Comparison of ENCODE assay signal across 1 cellular context in the genomic region with DNA sequence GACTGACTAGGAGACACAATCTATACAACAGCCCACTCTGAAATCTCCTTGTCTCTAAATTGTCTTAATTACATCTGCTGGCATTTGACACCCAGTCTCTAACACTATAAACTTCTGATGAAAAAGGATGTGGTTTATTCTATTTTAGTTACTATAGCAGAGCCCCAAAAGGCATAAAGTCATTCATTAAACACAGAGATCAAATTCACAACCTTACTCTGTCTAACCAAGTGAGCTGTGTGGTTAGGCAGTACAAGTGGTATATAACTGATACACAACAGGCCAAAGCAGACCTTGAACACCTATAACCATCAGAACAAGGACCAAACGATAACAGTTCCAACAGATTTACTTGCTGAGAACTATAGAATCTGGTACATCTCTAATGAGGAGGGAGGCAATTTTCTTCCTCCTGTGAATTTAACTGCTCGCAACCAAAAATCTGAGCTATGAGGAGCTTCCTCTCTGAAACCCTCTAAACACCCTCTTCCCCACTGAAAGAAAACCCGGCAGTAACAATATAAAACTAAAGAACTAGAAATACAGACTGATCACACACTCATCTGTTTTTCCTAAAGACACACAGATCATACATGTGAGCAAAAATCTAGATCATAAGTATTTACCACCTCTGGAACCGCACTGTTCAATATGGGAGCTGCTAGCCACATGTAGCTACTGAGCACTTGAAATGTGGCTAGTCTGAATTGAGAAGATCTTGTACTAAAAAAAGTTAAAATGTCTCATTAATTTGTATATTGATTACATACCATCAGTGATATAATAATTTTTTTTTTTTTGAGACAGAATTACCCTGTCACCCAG.
TF ChIP-seq lines count a peak whose summit lies in the region.

No MANE protein-coding gene starts in this region.

TF ChIP-seq in GM12878, 131 proteins besides CTCF, POLR2A, EP300 and RAD21 (continued from another document):
- TF ChIP-seq, protein P1, sequence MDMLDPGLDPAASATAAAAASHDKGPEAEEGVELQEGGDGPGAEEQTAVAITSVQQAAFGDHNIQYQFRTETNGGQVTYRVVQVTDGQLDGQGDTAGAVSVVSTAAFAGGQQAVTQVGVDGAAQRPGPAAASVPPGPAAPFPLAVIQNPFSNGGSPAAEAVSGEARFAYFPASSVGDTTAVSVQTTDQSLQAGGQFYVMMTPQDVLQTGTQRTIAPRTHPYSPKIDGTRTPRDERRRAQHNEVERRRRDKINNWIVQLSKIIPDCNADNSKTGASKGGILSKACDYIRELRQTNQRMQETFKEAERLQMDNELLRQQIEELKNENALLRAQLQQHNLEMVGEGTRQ (IDR thresholded peaks at IDR 0.05; ENCODE audit: borderline replicate concordance, low read depth, low read length) = no peak
- TF ChIP-seq NR2C2 (IDR thresholded peaks at IDR 0.05; ENCODE audit: borderline replicate concordance, control insufficient read depth, insufficient read length, low read depth) (no peak), SMARCA5 (IDR thresholded peaks at IDR 0.05) (no peak), POLR2AphosphoS2 (IDR thresholded peaks at IDR 0.05; ENCODE audit: low read depth, low read length) (no peak), BCL11A (IDR thresholded peaks at IDR 0.05; ENCODE audit: low read depth, low read length) (no peak), LARP7 (IDR thresholded peaks at IDR 0.05) (no peak), ASH2L (IDR thresholded peaks at IDR 0.05; ENCODE audit: borderline replicate concordance, low read depth) (no peak), ATF7 (IDR thresholded peaks at IDR 0.05; ENCODE audit: low read depth) (peak; percentile 32; the same call in 1 of the 2 replicates), PAX8 (IDR thresholded peaks at IDR 0.05) (no peak), ESRRA (IDR thresholded peaks at IDR 0.05; ENCODE audit: low read length) (no peak), HCFC1 (IDR thresholded peaks at IDR 0.05; ENCODE audit: low read length) (no peak), FOS (IDR thresholded peaks at IDR 0.05; ENCODE audit: borderline replicate concordance, extremely low read depth, insufficient read length) (no peak), RAD51 (IDR thresholded peaks at IDR 0.05) (no peak; the same call in 1 of the 2 replicates), NFIC (IDR thresholded peaks at IDR 0.05; ENCODE audit: low read depth, low read length) (no peak), MEF2A (IDR thresholded peaks at IDR 0.05; ENCODE audit: insufficient read depth, low read depth, low read length) (peak; percentile 72; the same call in 1 of the 2 replicates), RUNX3 (IDR thresholded peaks at IDR 0.05; ENCODE audit: low read length) (peak; percentile 64), NFYA (IDR thresholded peaks at IDR 0.05; ENCODE audit: borderline replicate concordance, low read depth, low read length) (no peak), BRCA1 (IDR thresholded peaks at IDR 0.05; ENCODE audit: low read depth, low read length) (no peak), NR2F1 (conservative IDR thresholded peaks at IDR 0.05) (0 out of 2 replicates have a peak, but pooled peaks have one; percentile 36), ZNF217 (IDR thresholded peaks at IDR 0.05) (no peak), IKZF2 (IDR thresholded peaks at IDR 0.05) (peak in 1 of 2 experiments; percentile 31; a peak in 1 of 4 replicates), FOXM1 (IDR thresholded peaks at IDR 0.05; ENCODE audit: low read depth, low read length) (no peak), CEBPB (IDR thresholded peaks at IDR 0.05; ENCODE audit: borderline replicate concordance in 1 of 2, low read depth in 2 of 2, low read length in 2 of 2) (no peak), SUZ12 (IDR thresholded peaks at IDR 0.05; ENCODE audit: unreplicated experiment) (no peak), MTA2 (IDR thresholded peaks at IDR 0.05; ENCODE audit: low read depth) (peak; percentile 68), MEF2B (IDR thresholded peaks at IDR 0.05; ENCODE audit: partially characterized antibody, poor library complexity, severe bottlenecking) (peak; percentile 81), STAT3 (IDR thresholded peaks at IDR 0.05; ENCODE audit: low read depth, low read length) (no peak), JUND (IDR thresholded peaks at IDR 0.05; ENCODE audit: low read depth, low read length) (no peak), MYB (IDR thresholded peaks at IDR 0.05; ENCODE audit: borderline replicate concordance, low read depth, low read length) (no peak), NBN (IDR thresholded peaks at IDR 0.05) (0 out of 2 replicates have a peak, but pooled peaks have one; percentile 50)
- TF ChIP-seq, protein P2, sequence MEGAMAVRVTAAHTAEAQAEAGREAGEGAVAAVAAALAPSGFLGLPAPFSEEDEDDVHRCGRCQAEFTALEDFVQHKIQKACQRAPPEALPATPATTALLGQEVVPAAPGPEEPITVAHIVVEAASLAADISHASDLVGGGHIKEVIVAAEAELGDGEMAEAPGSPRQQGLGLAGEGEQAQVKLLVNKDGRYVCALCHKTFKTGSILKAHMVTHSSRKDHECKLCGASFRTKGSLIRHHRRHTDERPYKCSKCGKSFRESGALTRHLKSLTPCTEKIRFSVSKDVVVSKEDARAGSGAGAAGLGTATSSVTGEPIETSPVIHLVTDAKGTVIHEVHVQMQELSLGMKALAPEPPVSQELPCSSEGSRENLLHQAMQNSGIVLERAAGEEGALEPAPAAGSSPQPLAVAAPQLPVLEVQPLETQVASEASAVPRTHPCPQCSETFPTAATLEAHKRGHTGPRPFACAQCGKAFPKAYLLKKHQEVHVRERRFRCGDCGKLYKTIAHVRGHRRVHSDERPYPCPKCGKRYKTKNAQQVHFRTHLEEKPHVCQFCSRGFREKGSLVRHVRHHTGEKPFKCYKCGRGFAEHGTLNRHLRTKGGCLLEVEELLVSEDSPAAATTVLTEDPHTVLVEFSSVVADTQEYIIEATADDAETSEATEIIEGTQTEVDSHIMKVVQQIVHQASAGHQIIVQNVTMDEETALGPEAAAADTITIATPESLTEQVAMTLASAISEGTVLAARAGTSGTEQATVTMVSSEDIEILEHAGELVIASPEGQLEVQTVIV (IDR thresholded peaks at IDR 0.05; ENCODE audit: borderline replicate concordance, partially characterized antibody) = no peak
- TF ChIP-seq, protein P3, sequence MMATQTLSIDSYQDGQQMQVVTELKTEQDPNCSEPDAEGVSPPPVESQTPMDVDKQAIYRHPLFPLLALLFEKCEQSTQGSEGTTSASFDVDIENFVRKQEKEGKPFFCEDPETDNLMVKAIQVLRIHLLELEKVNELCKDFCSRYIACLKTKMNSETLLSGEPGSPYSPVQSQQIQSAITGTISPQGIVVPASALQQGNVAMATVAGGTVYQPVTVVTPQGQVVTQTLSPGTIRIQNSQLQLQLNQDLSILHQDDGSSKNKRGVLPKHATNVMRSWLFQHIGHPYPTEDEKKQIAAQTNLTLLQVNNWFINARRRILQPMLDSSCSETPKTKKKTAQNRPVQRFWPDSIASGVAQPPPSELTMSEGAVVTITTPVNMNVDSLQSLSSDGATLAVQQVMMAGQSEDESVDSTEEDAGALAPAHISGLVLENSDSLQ (IDR thresholded peaks at IDR 0.05) = peak; percentile 38; the same call in 1 of the 2 replicates
- TF ChIP-seq, protein P4, sequence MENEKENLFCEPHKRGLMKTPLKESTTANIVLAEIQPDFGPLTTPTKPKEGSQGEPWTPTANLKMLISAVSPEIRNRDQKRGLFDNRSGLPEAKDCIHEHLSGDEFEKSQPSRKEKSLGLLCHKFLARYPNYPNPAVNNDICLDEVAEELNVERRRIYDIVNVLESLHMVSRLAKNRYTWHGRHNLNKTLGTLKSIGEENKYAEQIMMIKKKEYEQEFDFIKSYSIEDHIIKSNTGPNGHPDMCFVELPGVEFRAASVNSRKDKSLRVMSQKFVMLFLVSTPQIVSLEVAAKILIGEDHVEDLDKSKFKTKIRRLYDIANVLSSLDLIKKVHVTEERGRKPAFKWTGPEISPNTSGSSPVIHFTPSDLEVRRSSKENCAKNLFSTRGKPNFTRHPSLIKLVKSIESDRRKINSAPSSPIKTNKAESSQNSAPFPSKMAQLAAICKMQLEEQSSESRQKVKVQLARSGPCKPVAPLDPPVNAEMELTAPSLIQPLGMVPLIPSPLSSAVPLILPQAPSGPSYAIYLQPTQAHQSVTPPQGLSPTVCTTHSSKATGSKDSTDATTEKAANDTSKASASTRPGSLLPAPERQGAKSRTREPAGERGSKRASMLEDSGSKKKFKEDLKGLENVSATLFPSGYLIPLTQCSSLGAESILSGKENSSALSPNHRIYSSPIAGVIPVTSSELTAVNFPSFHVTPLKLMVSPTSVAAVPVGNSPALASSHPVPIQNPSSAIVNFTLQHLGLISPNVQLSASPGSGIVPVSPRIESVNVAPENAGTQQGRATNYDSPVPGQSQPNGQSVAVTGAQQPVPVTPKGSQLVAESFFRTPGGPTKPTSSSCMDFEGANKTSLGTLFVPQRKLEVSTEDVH (IDR thresholded peaks at IDR 0.05; ENCODE audit: low read depth, partially characterized antibody) = no peak
- TF ChIP-seq, protein P5, sequence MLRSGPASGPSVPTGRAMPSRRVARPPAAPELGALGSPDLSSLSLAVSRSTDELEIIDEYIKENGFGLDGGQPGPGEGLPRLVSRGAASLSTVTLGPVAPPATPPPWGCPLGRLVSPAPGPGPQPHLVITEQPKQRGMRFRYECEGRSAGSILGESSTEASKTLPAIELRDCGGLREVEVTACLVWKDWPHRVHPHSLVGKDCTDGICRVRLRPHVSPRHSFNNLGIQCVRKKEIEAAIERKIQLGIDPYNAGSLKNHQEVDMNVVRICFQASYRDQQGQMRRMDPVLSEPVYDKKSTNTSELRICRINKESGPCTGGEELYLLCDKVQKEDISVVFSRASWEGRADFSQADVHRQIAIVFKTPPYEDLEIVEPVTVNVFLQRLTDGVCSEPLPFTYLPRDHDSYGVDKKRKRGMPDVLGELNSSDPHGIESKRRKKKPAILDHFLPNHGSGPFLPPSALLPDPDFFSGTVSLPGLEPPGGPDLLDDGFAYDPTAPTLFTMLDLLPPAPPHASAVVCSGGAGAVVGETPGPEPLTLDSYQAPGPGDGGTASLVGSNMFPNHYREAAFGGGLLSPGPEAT (IDR thresholded peaks at IDR 0.05; ENCODE audit: low read depth) = no peak
- TF ChIP-seq, protein P6, sequence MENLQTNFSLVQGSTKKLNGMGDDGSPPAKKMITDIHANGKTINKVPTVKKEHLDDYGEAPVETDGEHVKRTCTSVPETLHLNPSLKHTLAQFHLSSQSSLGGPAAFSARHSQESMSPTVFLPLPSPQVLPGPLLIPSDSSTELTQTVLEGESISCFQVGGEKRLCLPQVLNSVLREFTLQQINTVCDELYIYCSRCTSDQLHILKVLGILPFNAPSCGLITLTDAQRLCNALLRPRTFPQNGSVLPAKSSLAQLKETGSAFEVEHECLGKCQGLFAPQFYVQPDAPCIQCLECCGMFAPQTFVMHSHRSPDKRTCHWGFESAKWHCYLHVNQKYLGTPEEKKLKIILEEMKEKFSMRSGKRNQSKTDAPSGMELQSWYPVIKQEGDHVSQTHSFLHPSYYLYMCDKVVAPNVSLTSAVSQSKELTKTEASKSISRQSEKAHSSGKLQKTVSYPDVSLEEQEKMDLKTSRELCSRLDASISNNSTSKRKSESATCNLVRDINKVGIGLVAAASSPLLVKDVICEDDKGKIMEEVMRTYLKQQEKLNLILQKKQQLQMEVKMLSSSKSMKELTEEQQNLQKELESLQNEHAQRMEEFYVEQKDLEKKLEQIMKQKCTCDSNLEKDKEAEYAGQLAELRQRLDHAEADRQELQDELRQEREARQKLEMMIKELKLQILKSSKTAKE (IDR thresholded peaks at IDR 0.05; ENCODE audit: low read depth, poor library complexity, severe bottlenecking) = no peak
- TF ChIP-seq, protein P7, sequence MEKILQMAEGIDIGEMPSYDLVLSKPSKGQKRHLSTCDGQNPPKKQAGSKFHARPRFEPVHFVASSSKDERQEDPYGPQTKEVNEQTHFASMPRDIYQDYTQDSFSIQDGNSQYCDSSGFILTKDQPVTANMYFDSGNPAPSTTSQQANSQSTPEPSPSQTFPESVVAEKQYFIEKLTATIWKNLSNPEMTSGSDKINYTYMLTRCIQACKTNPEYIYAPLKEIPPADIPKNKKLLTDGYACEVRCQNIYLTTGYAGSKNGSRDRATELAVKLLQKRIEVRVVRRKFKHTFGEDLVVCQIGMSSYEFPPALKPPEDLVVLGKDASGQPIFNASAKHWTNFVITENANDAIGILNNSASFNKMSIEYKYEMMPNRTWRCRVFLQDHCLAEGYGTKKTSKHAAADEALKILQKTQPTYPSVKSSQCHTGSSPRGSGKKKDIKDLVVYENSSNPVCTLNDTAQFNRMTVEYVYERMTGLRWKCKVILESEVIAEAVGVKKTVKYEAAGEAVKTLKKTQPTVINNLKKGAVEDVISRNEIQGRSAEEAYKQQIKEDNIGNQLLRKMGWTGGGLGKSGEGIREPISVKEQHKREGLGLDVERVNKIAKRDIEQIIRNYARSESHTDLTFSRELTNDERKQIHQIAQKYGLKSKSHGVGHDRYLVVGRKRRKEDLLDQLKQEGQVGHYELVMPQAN (conservative IDR thresholded peaks at IDR 0.05) = no peak
- TF ChIP-seq, protein P8, sequence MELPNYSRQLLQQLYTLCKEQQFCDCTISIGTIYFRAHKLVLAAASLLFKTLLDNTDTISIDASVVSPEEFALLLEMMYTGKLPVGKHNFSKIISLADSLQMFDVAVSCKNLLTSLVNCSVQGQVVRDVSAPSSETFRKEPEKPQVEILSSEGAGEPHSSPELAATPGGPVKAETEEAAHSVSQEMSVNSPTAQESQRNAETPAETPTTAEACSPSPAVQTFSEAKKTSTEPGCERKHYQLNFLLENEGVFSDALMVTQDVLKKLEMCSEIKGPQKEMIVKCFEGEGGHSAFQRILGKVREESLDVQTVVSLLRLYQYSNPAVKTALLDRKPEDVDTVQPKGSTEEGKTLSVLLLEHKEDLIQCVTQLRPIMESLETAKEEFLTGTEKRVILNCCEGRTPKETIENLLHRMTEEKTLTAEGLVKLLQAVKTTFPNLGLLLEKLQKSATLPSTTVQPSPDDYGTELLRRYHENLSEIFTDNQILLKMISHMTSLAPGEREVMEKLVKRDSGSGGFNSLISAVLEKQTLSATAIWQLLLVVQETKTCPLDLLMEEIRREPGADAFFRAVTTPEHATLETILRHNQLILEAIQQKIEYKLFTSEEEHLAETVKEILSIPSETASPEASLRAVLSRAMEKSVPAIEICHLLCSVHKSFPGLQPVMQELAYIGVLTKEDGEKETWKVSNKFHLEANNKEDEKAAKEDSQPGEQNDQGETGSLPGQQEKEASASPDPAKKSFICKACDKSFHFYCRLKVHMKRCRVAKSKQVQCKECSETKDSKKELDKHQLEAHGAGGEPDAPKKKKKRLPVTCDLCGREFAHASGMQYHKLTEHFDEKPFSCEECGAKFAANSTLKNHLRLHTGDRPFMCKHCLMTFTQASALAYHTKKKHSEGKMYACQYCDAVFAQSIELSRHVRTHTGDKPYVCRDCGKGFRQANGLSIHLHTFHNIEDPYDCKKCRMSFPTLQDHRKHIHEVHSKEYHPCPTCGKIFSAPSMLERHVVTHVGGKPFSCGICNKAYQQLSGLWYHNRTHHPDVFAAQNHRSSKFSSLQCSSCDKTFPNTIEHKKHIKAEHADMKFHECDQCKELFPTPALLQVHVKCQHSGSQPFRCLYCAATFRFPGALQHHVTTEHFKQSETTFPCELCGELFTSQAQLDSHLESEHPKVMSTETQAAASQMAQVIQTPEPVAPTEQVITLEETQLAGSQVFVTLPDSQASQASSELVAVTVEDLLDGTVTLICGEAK (IDR thresholded peaks at IDR 0.05; ENCODE audit: borderline replicate concordance) = no peak
- TF ChIP-seq, protein P9, sequence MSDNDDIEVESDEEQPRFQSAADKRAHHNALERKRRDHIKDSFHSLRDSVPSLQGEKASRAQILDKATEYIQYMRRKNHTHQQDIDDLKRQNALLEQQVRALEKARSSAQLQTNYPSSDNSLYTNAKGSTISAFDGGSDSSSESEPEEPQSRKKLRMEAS (IDR thresholded peaks at IDR 0.05; ENCODE audit: low read depth, low read length) = no peak
